ENCODE assay signal across 16 cellular contexts in genomic region chr2:223865124-223865523, GRCh38. TPM values are rescaled to one million over a fixed set of nuclear protein-coding genes. Genes with fewer than 3 reads are reported as not detected.
A peak's percentile ranks its signal among the peaks of the same experiment; 100 is the strongest.
DNase-seq lines count a peak whose midpoint lies in the region; ATAC-seq, FAIRE-seq and TF ChIP-seq lines count a peak whose summit lies in the region.
"Had no signal": no experiment of that assay in that cellular context is flagged by ENCODE, and none has a peak within 500 bp of the region (broad histone marks: within the 10 kb centered on the region; RNA-seq: fewer than 3 reads in every experiment).

No MANE protein-coding gene starts in this region.

- peak overlapping the region; percentile 33 for H3K27ac Mint-ChIP-seq in CD8-positive, alpha-beta T cell

- H3K27ac ChIP-seq in CD8-positive, alpha-beta T cell (ENCODE audit: low read depth, low read length): no peak overlapping the region
- H3K27ac ChIP-seq in pancreas: no peak overlapping the region
- H3K27ac ChIP-seq: gastrocnemius medialis, left lung had no signal

- H3K9me3 ChIP-seq in CD8-positive, alpha-beta T cell (ENCODE audit: low read length): no peaks in the 10 kb centered on the region
- H3K9me3 ChIP-seq in pancreas: no peaks in the 10 kb centered on the region
- H3K9me3 ChIP-seq: gastrocnemius medialis, left lung, spleen, stomach had no signal

- H3K36me3 ChIP-seq in CD8-positive, alpha-beta T cell (ENCODE audit: insufficient read depth, low read length): no peaks in the 10 kb centered on the region
- H3K36me3 ChIP-seq in pancreas: no peaks in the 10 kb centered on the region
- H3K36me3 ChIP-seq: gastrocnemius medialis had no signal

- H3K27me3 ChIP-seq in CD8-positive, alpha-beta T cell (ENCODE audit: insufficient read depth, low read length): no peaks in the 10 kb centered on the region
- no peaks in the 10 kb centered on the region for H3K27me3 ChIP-seq in pancreas
- H3K27me3 ChIP-seq: gastrocnemius medialis, left lung, spleen, stomach had no signal

- POLR2A ChIA-PET in CD8-positive, alpha-beta T cell (lab: Charles Lee): interaction anchor here (1.3 kb wide), 1 partner anchor 95 kb away, joined by 3 read pairs; no protein-coding TSS in a partner anchor

- H3K36me3 Mint-ChIP-seq in CD8-positive, alpha-beta T cell: peaks cover 6% of the 10 kb centered on the region

- FAIRE-seq in pancreas (lab: Jason Lieb, UNC): no peak

- peak; percentile 6 for DNase-seq in activated CD4-positive, alpha-beta T cell treated with anti-CD3 and anti-CD28 coated beads, Interleukin-2, amount 50 U/mL, for 1 hour
- DNase-seq in activated CD4-positive, alpha-beta T cell treated with anti-CD3 and anti-CD28 coated beads for 48 hours: no peak
- peak in 1 of 7 experiments; percentile 15 for DNase-seq in CD8-positive, alpha-beta T cell
- peak; percentile 10 for DNase-seq in T follicular helper cell (ENCODE audit: low read depth)
- no peak for DNase-seq in NCI-H1105 (lab: John Stamatoyannopoulos, UW)
- DNase-seq in pancreas: no peak
- DNase-seq in NCI-H82 treated with DMSO at 0.1 percent for 48 hours (lab: John Stamatoyannopoulos, UW; ENCODE audit: unreplicated experiment): no peak
- DNase-seq: ACHN; activated CD8-positive, alpha-beta memory T cell treated with anti-CD3 and anti-CD28 coated beads, Interleukin-2, amount 50 U/mL, for 48 hours; gastrocnemius medialis; left lung; NK-92 treated with Interleukin-12 subunit alpha and Interleukin-12 subunit beta, amount 100 ng/mL, for 24 hours; SHP77; spleen; stomach had no signal

- 82 to 91% methylated on average over 4 of the region's 4 CpGs for WGBS in pancreas, 2 donors

- peaks cover 23% of the 10 kb centered on the region for H3K4me1 Mint-ChIP-seq in CD8-positive, alpha-beta T cell (ENCODE audit: low read depth)

- no peak overlapping the region for H3K4me3 Mint-ChIP-seq in CD8-positive, alpha-beta T cell

- H3K27me3 Mint-ChIP-seq in CD8-positive, alpha-beta T cell (ENCODE audit: low read depth): no peaks in the 10 kb centered on the region

- no peak overlapping the region for H3K4me3 ChIP-seq in CD8-positive, alpha-beta T cell (ENCODE audit: low read depth, low read length)
- no peak overlapping the region for H3K4me3 ChIP-seq in pancreas
- H3K4me3 ChIP-seq: gastrocnemius medialis, left lung, spleen, stomach had no signal

- CTCF ChIA-PET in CD8-positive, alpha-beta T cell (lab: Charles Lee): interaction anchor here (1.1 kb wide), 1 partner anchor 105 kb away, joined by 5 read pairs; no protein-coding TSS in a partner anchor

- no peaks in the 10 kb centered on the region for H3K9me3 Mint-ChIP-seq in CD8-positive, alpha-beta T cell

- no peak for TF ChIP-seq CTCF in CD8-positive, alpha-beta T cell (IDR thresholded peaks at IDR 0.05)
- TF ChIP-seq CTCF in pancreas (IDR thresholded peaks at IDR 0.05): no peak

- peak; percentile 87 for ATAC-seq in CD8-positive, alpha-beta T cell
- ATAC-seq in esophagus mucosa (peak; percentile 25), pancreas (no peak)
- ATAC-seq: gastrocnemius medialis, left lung had no signal

- intact Hi-C loops in CD8-positive, alpha-beta T cell (cut with DNase I, micrococcal nuclease): loop anchor here in 1 of 2 experiments (2.0 kb wide), 1 partner anchor 26 kb away; no protein-coding TSS in a partner anchor
- intact Hi-C loops in pancreas (cut with DNase I): no loop called here

- H3K4me1 ChIP-seq in CD8-positive, alpha-beta T cell (ENCODE audit: insufficient read depth, low read length): peaks cover 25% of the 10 kb centered on the region
- peaks cover 14 to 19% (median 15%) of the 10 kb centered on the region in 3 donors for H3K4me1 ChIP-seq in pancreas
- H3K4me1 ChIP-seq: gastrocnemius medialis had no signal

RNA-seq across cellular contexts. Expression of gene AP1S3, which starts 27.7 kb away (rescaled TPM):
- total RNA-seq in CD8-positive, alpha-beta T cell: 1 to 10 TPM in 1 of 2 experiments, under 1 TPM in 1; 0.76 to 1.2 TPM
- total RNA-seq in esophagus mucosa: 20.8 TPM
- 1 to 10 TPM; 2.1 to 8.5 (median 4.5) TPM for total RNA-seq in pancreas
- 1 to 10 TPM; 1.9 to 3.1 TPM for polyA plus RNA-seq in pancreas

Comparison
In these comparisons a context has a peak if more than half of its experiments do, and no peak if none do; other contexts are left out.
1. DNase-seq: peak in activated CD4-positive, alpha-beta T cell treated with anti-CD3 and anti-CD28 coated beads, Interleukin-2, amount 50 U/mL, for 1 hour (single experiment) and T follicular helper cell (single experiment); none in activated CD4-positive, alpha-beta T cell treated with anti-CD3 and anti-CD28 coated beads for 48 hours (single experiment), NCI-H1105 (single experiment), pancreas (0 of 6) and NCI-H82 treated with DMSO at 0.1 percent for 48 hours (single experiment).
2. ATAC-seq: peak in CD8-positive, alpha-beta T cell (single experiment) and esophagus mucosa (single experiment); none in pancreas (0 of 4).